20 cellular contexts compared by ENCODE assay signal in genomic region chr17:73613947-73614655, GRCh38. TPM values are rescaled to one million over a fixed set of nuclear protein-coding genes. Genes with fewer than 3 reads are reported as not detected.
A peak's percentile ranks its signal among the peaks of the same experiment; 100 is the strongest.
DNase-seq lines count a peak whose midpoint lies in the region; ATAC-seq and TF ChIP-seq lines count a peak whose summit lies in the region.
"Had no signal": no experiment of that assay in that cellular context is flagged by ENCODE, and none has a peak within 500 bp of the region (broad histone marks: within the 10 kb centered on the region; RNA-seq: fewer than 3 reads in every experiment).

No MANE protein-coding gene starts in this region.

- TF ChIP-seq EP300 in neural cell (conservative IDR thresholded peaks at IDR 0.05; ENCODE audit: poor library complexity, severe bottlenecking) (no peak), stomach (IDR thresholded peaks at IDR 0.05) (no peak)

- H3K36me3 Mint-ChIP-seq in endodermal cell (ENCODE audit: low read depth), result peaks cover under 1% of the 10 kb centered on the region

- peaks cover 44% of the 10 kb centered on the region for H3K4me1 Mint-ChIP-seq in endodermal cell
- H3K4me1 Mint-ChIP-seq: activated CD4-positive, alpha-beta memory T cell treated with anti-CD3 and anti-CD28 coated beads, Interleukin-2, amount 10 ng/mL, durations not matched to agents 7 days and 5 days had no signal

- peaks cover 7 to 13% (median 11%) of the 10 kb centered on the region in 11 experiments for H3K9me3 ChIP-seq in BLaER1 treated with 17β-estradiol and CSF1 and Interleukin-3, amounts not matched to agents 10 nM and 100 nM (replicated peaks in 1 of 11)
- H3K9me3 ChIP-seq in endodermal cell (ENCODE audit: control insufficient read depth, low read length) (peaks cover 2% of the 10 kb centered on the region), neural cell (ENCODE audit: low read length) (no peaks in the 10 kb centered on the region), stomach (peaks cover 0 to 8% (median 0%) of the 10 kb centered on the region in 4 donors), mucosa of descending colon (no peaks in the 10 kb centered on the region)
- H3K9me3 ChIP-seq: uterus had no signal

- no peak for TF ChIP-seq POLR2A in stomach (IDR thresholded peaks at IDR 0.05)

- peak overlapping the region; percentile 32 for H3K4me3 Mint-ChIP-seq in endodermal cell
- H3K4me3 Mint-ChIP-seq: activated CD4-positive, alpha-beta memory T cell treated with anti-CD3 and anti-CD28 coated beads, Interleukin-2, amount 10 ng/mL, durations not matched to agents 7 days and 5 days; IgD-negative memory B cell had no signal

- no peaks in the 10 kb centered on the region for H3F3A ChIP-seq in neural cell (ENCODE audit: insufficient read depth, low read length, poor library complexity, severe bottlenecking)

- peak overlapping the region in 10 of 11 experiments; percentile 15 to 93 (median 52); a peak in 15 of 22 replicates for H3K4me2 ChIP-seq in BLaER1 treated with 17β-estradiol and CSF1 and Interleukin-3, amounts not matched to agents 10 nM and 100 nM
- H3K4me2 ChIP-seq in neural cell (ENCODE audit: low read length), result no peak overlapping the region

- DNase-seq in NCI-H82 (lab: John Stamatoyannopoulos, UW) (peak; percentile 82), endodermal cell (peak; percentile 85), omental fat pad (ENCODE audit: low spot score) (no peak), SIG-M5 (lab: John Stamatoyannopoulos, UW) (no peak), stomach (no peak), mucosa of descending colon (no peak)
- DNase-seq: activated CD4-positive, alpha-beta memory T cell treated with anti-CD3 and anti-CD28 coated beads, Interleukin-2, amount 10 ng/mL, durations not matched to agents 7 days and 5 days; activated effector memory CD4-positive, alpha-beta T cell treated with anti-CD3 and anti-CD28 coated beads, Interleukin-2, amount 50 U/mL, for 16 hours; DMS 273 treated with DMSO at 0.1 percent for 48 hours; NCI-H1105; NCI-H69; posterior cingulate gyrus; SHP77 treated with DMSO at 0.1 percent for 48 hours; uterus had no signal

- 0 out of 22 replicates have a peak, but pooled peaks cover 0 to 8% (median 0%) of the 10 kb centered on the region in 11 experiments for H3K27me3 ChIP-seq in BLaER1 treated with 17β-estradiol and CSF1 and Interleukin-3, amounts not matched to agents 10 nM and 100 nM
- H3K27me3 ChIP-seq in endodermal cell (ENCODE audit: control insufficient read depth, insufficient read depth, low read length, poor library complexity, severe bottlenecking) (peaks cover 10% of the 10 kb centered on the region), neural cell (ENCODE audit: insufficient read depth, low read depth, low read length) (no peaks in the 10 kb centered on the region), stomach (peaks cover 0 to 54% (median 5%) of the 10 kb centered on the region in 3 donors)
- H3K27me3 ChIP-seq: uterus had no signal

- H3K27me3 Mint-ChIP-seq in endodermal cell (ENCODE audit: insufficient read depth), result peaks cover 20% of the 10 kb centered on the region

- H3K27ac Mint-ChIP-seq in endodermal cell, result peak overlapping the region; percentile 80
- H3K27ac Mint-ChIP-seq: activated CD4-positive, alpha-beta memory T cell treated with anti-CD3 and anti-CD28 coated beads, Interleukin-2, amount 10 ng/mL, durations not matched to agents 7 days and 5 days had no signal

- no peak overlapping the region for H2AFZ ChIP-seq in neural cell (ENCODE audit: low read depth, low read length)

- peak overlapping the region in 6 of 11 experiments; percentile 30 to 56 (median 43); a peak in 7 of 22 replicates for H3K27ac ChIP-seq in BLaER1 treated with 17β-estradiol and CSF1 and Interleukin-3, amounts not matched to agents 10 nM and 100 nM
- H3K27ac ChIP-seq in endodermal cell (ENCODE audit: low read depth, low read length) (peak overlapping the region; percentile 98), neural cell (ENCODE audit: low read length) (peak overlapping the region; percentile 75), stomach (no peak overlapping the region)
- H3K27ac ChIP-seq: heart left ventricle, uterus had no signal

- H3K9me2 ChIP-seq in neural cell (ENCODE audit: insufficient read depth, low read length), result no peaks in the 10 kb centered on the region

- peaks cover 45% of the 10 kb centered on the region for H3K79me2 ChIP-seq in neural cell (replicated peaks; ENCODE audit: insufficient read depth, low read length)

- ATAC-seq in omental fat pad (ENCODE audit: low FRiP score) (no peak), mucosa of descending colon (no peak)
- ATAC-seq: heart left ventricle had no signal

- H3K36me3 ChIP-seq in BLaER1 treated with 17β-estradiol and CSF1 and Interleukin-3, amounts not matched to agents 10 nM and 100 nM, result no peaks in the 10 kb centered on the region
- no peaks in the 10 kb centered on the region for H3K36me3 ChIP-seq in endodermal cell (ENCODE audit: control insufficient read depth, insufficient read depth, low read length)
- H3K36me3 ChIP-seq in neural cell (ENCODE audit: insufficient read depth, low read length), result no peaks in the 10 kb centered on the region
- H3K36me3 ChIP-seq in stomach, result no peaks in the 10 kb centered on the region
- H3K36me3 ChIP-seq in mucosa of descending colon (ENCODE audit: low read depth), result no peaks in the 10 kb centered on the region
- H3K36me3 ChIP-seq: heart left ventricle, uterus had no signal

- peaks cover 13 to 90% (median 78%) of the 10 kb centered on the region in 10 experiments; a peak in 18 of 20 replicates for H3K4me1 ChIP-seq in BLaER1 treated with 17β-estradiol and CSF1 and Interleukin-3, amounts not matched to agents 10 nM and 100 nM
- H3K4me1 ChIP-seq in endodermal cell (ENCODE audit: control insufficient read depth, insufficient read depth, low read length) (peaks cover 3% of the 10 kb centered on the region), stomach (no peaks in the 10 kb centered on the region), mucosa of descending colon (ENCODE audit: low read depth) (no peaks in the 10 kb centered on the region)
- H3K4me1 ChIP-seq: heart left ventricle, uterus had no signal

- WGBS in endodermal cell (ENCODE audit: insufficient coverage in 1 of 2, insufficient read length in 1 of 2), 2 experiments, result 37 to 57% methylated on average over 8 to 11 of the region's 12 CpGs
- 55 to 74% (median 61%) methylated on average over 11 to 12 of the region's 12 CpGs for WGBS in stomach, 5 donors

- H3K9me3 Mint-ChIP-seq in endodermal cell, result peaks cover 9% of the 10 kb centered on the region
- H3K9me3 Mint-ChIP-seq: activated CD4-positive, alpha-beta memory T cell treated with anti-CD3 and anti-CD28 coated beads, Interleukin-2, amount 10 ng/mL, durations not matched to agents 7 days and 5 days had no signal

- TF ChIP-seq RAD21 in neural cell (conservative IDR thresholded peaks at IDR 0.05), result no peak

- no peak for TF ChIP-seq CTCF in endodermal cell (conservative IDR thresholded peaks at IDR 0.05)
- TF ChIP-seq CTCF in neural cell (IDR thresholded peaks at IDR 0.05; ENCODE audit: poor library complexity, severe bottlenecking), result no peak
- no peak for TF ChIP-seq CTCF in omental fat pad (IDR thresholded peaks at IDR 0.05)
- no peak for TF ChIP-seq CTCF in stomach (IDR thresholded peaks at IDR 0.05)
- TF ChIP-seq CTCF in mucosa of descending colon (IDR thresholded peaks at IDR 0.05), result no peak

- H4K20me1 ChIP-seq in BLaER1 treated with 17β-estradiol and CSF1 and Interleukin-3, amounts not matched to agents 10 nM and 100 nM, result no peaks in the 10 kb centered on the region
- no peaks in the 10 kb centered on the region for H4K20me1 ChIP-seq in neural cell (ENCODE audit: insufficient read depth)

- peak overlapping the region in 4 of 11 experiments; percentile 19 to 44 (median 36); a peak in 4 of 22 replicates for H3K9ac ChIP-seq in BLaER1 treated with 17β-estradiol and CSF1 and Interleukin-3, amounts not matched to agents 10 nM and 100 nM
- H3K9ac ChIP-seq in endodermal cell (ENCODE audit: extremely low read depth, low read length, poor library complexity, severe bottlenecking), result no peak overlapping the region
- peak overlapping the region; percentile 52 for H3K9ac ChIP-seq in neural cell (ENCODE audit: low read length)

- no peak overlapping the region for H3K4me3 ChIP-seq in BLaER1 treated with 17β-estradiol and CSF1 and Interleukin-3, amounts not matched to agents 10 nM and 100 nM
- no peak overlapping the region for H3K4me3 ChIP-seq in endodermal cell (ENCODE audit: low read length)
- peak overlapping the region; percentile 30 for H3K4me3 ChIP-seq in neural cell (ENCODE audit: low read length)
- H3K4me3 ChIP-seq in stomach, result no peak overlapping the region
- no peak overlapping the region for H3K4me3 ChIP-seq in mucosa of descending colon
- H3K4me3 ChIP-seq: heart left ventricle, lung, uterus had no signal

- intact Hi-C loops in stomach (cut with DNase I; ENCODE audit: low total_unique reads) (no loop called here), mucosa of descending colon (cut with DNase I, micrococcal nuclease) (no loop called here)

TF ChIP-seq in neural cell, 6 proteins besides CTCF, POLR2A, EP300 and RAD21 (continues in another document):
- TF ChIP-seq TAF1 (IDR thresholded peaks at IDR 0.05; ENCODE audit: low read depth) (no peak), POLR2AphosphoS5 (IDR thresholded peaks at IDR 0.05) (no peak)

RNA-seq across cellular contexts. Expression of gene SDK2, which starts 30.1 kb away (rescaled TPM):
- total RNA-seq in endodermal cell, result 1 to 10 TPM; 5.9 to 7.0 TPM
- polyA plus RNA-seq in endodermal cell (2013, experiment 1 of 2), result 44.6 TPM
- 44.2 TPM for polyA plus RNA-seq in endodermal cell (2013, experiment 2 of 2)
- 0.73 and 2.2 TPM in 2 replicates for polyA plus RNA-seq in neural cell
- 7.5 and 7.6 TPM in 2 replicates for polyA minus RNA-seq in neural cell
- 1 to 10 TPM in 1 of 4 donors, under 1 TPM in 3; 0.46 to 1.4 (median 0.64) TPM for total RNA-seq in omental fat pad
- total RNA-seq in stomach, result 1 to 10 TPM in 3 of 5 donors, under 1 TPM in 1, not detected in 1; under 0.01 to 9.6 (median 1.2) TPM
- polyA plus RNA-seq in stomach, result under 1 TPM; 0.15 to 0.44 (median 0.38) TPM
- total RNA-seq in mucosa of descending colon, result 1 to 10 TPM; 1.2 to 1.6 (median 1.3) TPM
- total RNA-seq: endothelial cell of umbilical vein had no signal
- polyA plus RNA-seq: endothelial cell of umbilical vein had no signal

Comparison
In these comparisons a context has a peak if more than half of its experiments do, and no peak if none do; other contexts are left out.
1. H3K27ac ChIP-seq: peak in BLaER1 treated with 17β-estradiol and CSF1 and Interleukin-3, amounts not matched to agents 10 nM and 100 nM (6 of 11), endodermal cell (single experiment) and neural cell (single experiment); none in stomach (0 of 5).
2. DNase-seq: peak in NCI-H82 (single experiment) and endodermal cell (single experiment); none in omental fat pad (single experiment), SIG-M5 (single experiment), stomach (single experiment) and mucosa of descending colon (0 of 3).